10 cellular contexts compared by ENCODE assay signal in genomic region chr10:102745157-102745556, GRCh38. TPM values are rescaled to one million over a fixed set of nuclear protein-coding genes. Genes with fewer than 3 reads are reported as not detected.
A peak's percentile ranks its signal among the peaks of the same experiment; 100 is the strongest.
DNase-seq lines count a peak whose midpoint lies in the region; ATAC-seq and TF ChIP-seq lines count a peak whose summit lies in the region.
"Had no signal": no experiment of that assay in that cellular context is flagged by ENCODE, and none has a peak within 500 bp of the region (broad histone marks: within the 10 kb centered on the region; RNA-seq: fewer than 3 reads in every experiment).

No MANE protein-coding gene starts in this region.

- H3K36me3 Mint-ChIP-seq in naive thymus-derived CD8-positive, alpha-beta T cell, result peaks cover 0 to 8% (median 0%) of the 10 kb centered on the region in 3 donors

- peaks cover 36 to 60% (median 53%) of the 10 kb centered on the region in 4 donors for H3K4me1 Mint-ChIP-seq in naive thymus-derived CD8-positive, alpha-beta T cell

- no peak overlapping the region for H4K8ac ChIP-seq in mesendoderm (ENCODE audit: low read depth, low read length)

- TF ChIP-seq CTCF in AG04449 (IDR thresholded peaks at IDR 0.05; ENCODE audit: insufficient read depth, low read length, missing control alignments) (no peak), choroid plexus epithelial cell (conservative IDR thresholded peaks at IDR 0.05; ENCODE audit: low read depth, low read length) (no peak)

- H3K4ac ChIP-seq in mesendoderm (ENCODE audit: low read depth, low read length), result no peak overlapping the region

- H3K79me1 ChIP-seq in mesendoderm (ENCODE audit: low read length), result peaks cover 17% of the 10 kb centered on the region

- peak overlapping the region in 9 of 10 donors; percentile 6 to 97 (median 91) for H3K27ac Mint-ChIP-seq in naive thymus-derived CD8-positive, alpha-beta T cell

- H3K4me3 Mint-ChIP-seq in naive thymus-derived CD8-positive, alpha-beta T cell, result peak overlapping the region; percentile 83 to 99 (median 94)

- no CpG with 5 or more reads among the region's 4 CpGs for WGBS in mesendoderm (ENCODE audit: extremely low coverage, insufficient coverage, low lambda C conversion rate)

- H3K27me3 ChIP-seq in mesendoderm (ENCODE audit: insufficient read depth, low read length, poor library complexity), result no peaks in the 10 kb centered on the region

- no peak overlapping the region for H3K56ac ChIP-seq in mesendoderm (ENCODE audit: low read length)

- peaks cover 11% of the 10 kb centered on the region for H3K79me2 ChIP-seq in mesendoderm (ENCODE audit: control insufficient read depth, insufficient read depth, low read length)

- no peak overlapping the region for H2BK5ac ChIP-seq in mesendoderm (ENCODE audit: low read length)

- H3K27me3 Mint-ChIP-seq in naive thymus-derived CD8-positive, alpha-beta T cell, result no peaks in the 10 kb centered on the region

- DNase-seq in AG04449 (ENCODE audit: low read depth, low spot score), result no peak
- no peak for DNase-seq in choroid plexus epithelial cell (ENCODE audit: low read depth)
- no peak for DNase-seq in naive thymus-derived CD8-positive, alpha-beta T cell
- no peak for DNase-seq in SW 1271 (lab: John Stamatoyannopoulos, UW)
- DNase-seq in NCI-H1436 (lab: John Stamatoyannopoulos, UW), result no peak
- no peak for DNase-seq in NCI-H2081 treated with DMSO at 0.1 percent for 48 hours (lab: John Stamatoyannopoulos, UW)
- no peak for DNase-seq in mesendoderm
- DNase-seq: activated gamma-delta T cell, NCI-H446 treated with DMSO at 0.1 percent for 48 hours had no signal

- H3K18ac ChIP-seq in mesendoderm (ENCODE audit: low read length), result no peak overlapping the region

- no peak for ATAC-seq in naive thymus-derived CD8-positive, alpha-beta T cell

- H3K4me1 ChIP-seq in mesendoderm (ENCODE audit: control insufficient read depth, low read depth, low read length), result peaks cover 2% of the 10 kb centered on the region

- no peak overlapping the region for H4K5ac ChIP-seq in mesendoderm (ENCODE audit: low read length)

- no peak overlapping the region for H2AK5ac ChIP-seq in mesendoderm (ENCODE audit: low read length)

- POLR2A ChIA-PET in AG04449 (lab: Yijun Ruan, JAX), result no interaction called here
- POLR2A ChIA-PET in naive thymus-derived CD8-positive, alpha-beta T cell (lab: Charles Lee), result interaction anchor here (0.7 to 3.2 kb wide), 4 partner anchors 12 to 100 kb away, joined by 3 to 43 read pairs (median 5); partner anchors contain the start of gene TRIM8

- no peak overlapping the region for H3K9ac ChIP-seq in mesendoderm (ENCODE audit: low read length)

- no peak overlapping the region for H3K23ac ChIP-seq in mesendoderm (ENCODE audit: low read length)

- H3K36me3 ChIP-seq in KOPT-K1 (ENCODE audit: insufficient read depth, low read length) (no peaks in the 10 kb centered on the region), mesendoderm (ENCODE audit: control insufficient read depth, insufficient read depth, low read length) (no peaks in the 10 kb centered on the region)

- H3K9me3 ChIP-seq in KOPT-K1 (ENCODE audit: insufficient read depth, low read length, poor library complexity, severe bottlenecking), result no peaks in the 10 kb centered on the region

- H2BK15ac ChIP-seq in mesendoderm (replicated peaks; ENCODE audit: low read depth), result no peak overlapping the region

- H3K27ac ChIP-seq in KOPT-K1 (ENCODE audit: low read depth, low read length, poor library complexity, severe bottlenecking) (peak overlapping the region; percentile 85), mesendoderm (ENCODE audit: low read depth, low read length) (no peak overlapping the region)

- H3K4me3 ChIP-seq in AG04449 (ENCODE audit: low read depth, low read length), result peak overlapping the region; percentile 100
- H3K4me3 ChIP-seq in choroid plexus epithelial cell (ENCODE audit: low read depth, low read length), result peak overlapping the region; percentile 97
- no peak overlapping the region for H3K4me3 ChIP-seq in mesendoderm (ENCODE audit: low read length)

- peaks cover 0 to 8% (median 0%) of the 10 kb centered on the region in 9 donors for H3K9me3 Mint-ChIP-seq in naive thymus-derived CD8-positive, alpha-beta T cell

- CTCF ChIA-PET in AG04449 (lab: Yijun Ruan, JAX), result interaction anchor here (1.0 to 6.0 kb wide), 7 partner anchors 8 to 499 kb away, joined by 3 to 25 read pairs (median 4); no protein-coding TSS in a partner anchor

- no peak overlapping the region for H3K4me2 ChIP-seq in mesendoderm (ENCODE audit: low read length)

- no peak overlapping the region for H2BK120ac ChIP-seq in mesendoderm (ENCODE audit: low read depth, low read length)

RNA-seq across cellular contexts. Expression of gene WBP1L, which starts 1.4 kb away (rescaled TPM):
- 10 to 100 TPM; 32.6 to 35.6 TPM for total RNA-seq in naive thymus-derived CD8-positive, alpha-beta T cell
- 10 to 100 TPM; 22.6 to 28.2 (median 24.1) TPM for polyA plus RNA-seq in naive thymus-derived CD8-positive, alpha-beta T cell
- polyA plus RNA-seq in mesendoderm (2013, experiment 1 of 2), result 20.1 TPM
- 20.5 TPM for polyA plus RNA-seq in mesendoderm (2013, experiment 2 of 2)

RNA-seq across cellular contexts. Expression of gene SFXN2, which starts 30.7 kb away (rescaled TPM):
- 10 to 100 TPM; 30.0 to 32.6 TPM for total RNA-seq in naive thymus-derived CD8-positive, alpha-beta T cell
- 10 to 100 TPM in 1 of 3 donors, 1 to 10 TPM in 2; 6.6 to 16.5 (median 9.0) TPM for polyA plus RNA-seq in naive thymus-derived CD8-positive, alpha-beta T cell
- 14.8 TPM for polyA plus RNA-seq in mesendoderm (2013, experiment 1 of 2)
- 14.2 TPM for polyA plus RNA-seq in mesendoderm (2013, experiment 2 of 2)

RNA-seq across cellular contexts. Expression of gene ARL3, which starts 31.0 kb away (rescaled TPM):
- total RNA-seq in naive thymus-derived CD8-positive, alpha-beta T cell, result 1 to 10 TPM; 3.6 to 3.8 TPM
- 1 to 10 TPM; 3.7 to 4.4 (median 3.9) TPM for polyA plus RNA-seq in naive thymus-derived CD8-positive, alpha-beta T cell
- 13.1 TPM for polyA plus RNA-seq in mesendoderm (2013, experiment 1 of 2)
- polyA plus RNA-seq in mesendoderm (2013, experiment 2 of 2), result 13.3 TPM
